Comparison of ENCODE assay signal across 25 cellular contexts in genomic region chr2:239022437-239023260, GRCh38.
"Had no signal": no experiment of that assay in that cellular context is flagged by ENCODE, and none has a peak within 500 bp of the region (broad histone marks: within the 10 kb centered on the region; RNA-seq: fewer than 3 reads in every experiment).

No MANE protein-coding gene starts in this region.

- ATAC-seq: activated CD8-positive, alpha-beta T cell treated with anti-CD3 and anti-CD28 coated beads for 36 hours; left lung; naive thymus-derived CD4-positive, alpha-beta T cell; pancreas; right cardiac atrium; stimulated activated effector memory CD8-positive, alpha-beta T cell treated with anti-CD3 and anti-CD28 coated beads, Interleukin-12 subunit alpha, Interleukin-12 subunit beta, amount 100 ng/mL, for 72 hours; stimulated activated naive CD8-positive, alpha-beta T cell treated with anti-CD3 and anti-CD28 coated beads, Interleukin-15, amount 100 ng/mL, for 72 hours had no signal

- H3K4me1 ChIP-seq: breast epithelium, pancreas had no signal

- H3K9me3 Mint-ChIP-seq: activated CD4-positive, alpha-beta T cell treated with anti-CD3 and anti-CD28 coated beads, Interleukin-2, amount 10 ng/mL, durations not matched to agents 7 days and 5 days; activated CD8-positive, alpha-beta T cell treated with anti-CD3 and anti-CD28 coated beads for 36 hours; stimulated activated effector memory CD8-positive, alpha-beta T cell treated with anti-CD3 and anti-CD28 coated beads, Interleukin-12 subunit alpha, Interleukin-12 subunit beta, amount 100 ng/mL, for 72 hours; stimulated activated naive CD8-positive, alpha-beta T cell treated with anti-CD3 and anti-CD28 coated beads, Interleukin-15, amount 100 ng/mL, for 72 hours had no signal

- H3K36me3 ChIP-seq: breast epithelium, esophagus squamous epithelium, left lung, neutrophil, pancreas, tibial nerve, uterus, WERI-Rb-1 had no signal

- H3K4me3 Mint-ChIP-seq: activated CD4-positive, alpha-beta T cell treated with anti-CD3 and anti-CD28 coated beads, Interleukin-2, amount 10 ng/mL, durations not matched to agents 7 days and 5 days; activated CD8-positive, alpha-beta T cell treated with anti-CD3 and anti-CD28 coated beads for 36 hours; activated naive CD8-positive, alpha-beta T cell treated with anti-CD3 and anti-CD28 coated beads, Interleukin-2, amount 10 ng/mL, durations not matched to agents 7 days and 5 days; naive thymus-derived CD4-positive, alpha-beta T cell; stimulated activated effector memory CD8-positive, alpha-beta T cell treated with anti-CD3 and anti-CD28 coated beads, Interleukin-12 subunit alpha, Interleukin-12 subunit beta, amount 100 ng/mL, for 72 hours; stimulated activated naive CD8-positive, alpha-beta T cell treated with anti-CD3 and anti-CD28 coated beads, Interleukin-15, amount 100 ng/mL, for 72 hours had no signal

- H3K4me1 Mint-ChIP-seq: activated CD4-positive, alpha-beta T cell treated with anti-CD3 and anti-CD28 coated beads, Interleukin-2, amount 10 ng/mL, durations not matched to agents 7 days and 5 days; activated naive CD8-positive, alpha-beta T cell treated with anti-CD3 and anti-CD28 coated beads, Interleukin-2, amount 10 ng/mL, durations not matched to agents 7 days and 5 days; naive thymus-derived CD4-positive, alpha-beta T cell; stimulated activated effector memory CD8-positive, alpha-beta T cell treated with anti-CD3 and anti-CD28 coated beads, Interleukin-12 subunit alpha, Interleukin-12 subunit beta, amount 100 ng/mL, for 72 hours; stimulated activated naive CD8-positive, alpha-beta T cell treated with anti-CD3 and anti-CD28 coated beads, Interleukin-15, amount 100 ng/mL, for 72 hours had no signal

- DNase-seq: activated CD4-positive, alpha-beta T cell treated with anti-CD3 and anti-CD28 coated beads, Interleukin-2, amount 10 ng/mL, durations not matched to agents 7 days and 5 days; activated CD4-positive, CD25-positive, alpha-beta regulatory T cell treated with anti-CD3 and anti-CD28 coated beads, Interleukin-2, amount 50 U/mL, for 72 hours; activated CD8-positive, alpha-beta T cell treated with anti-CD3 and anti-CD28 coated beads for 36 hours; activated naive CD4-positive, alpha-beta T cell treated with Interleukin-2 at 50 U/mL for 16 hours; activated naive CD8-positive, alpha-beta T cell treated with anti-CD3 and anti-CD28 coated beads, Interleukin-2, amount 10 ng/mL, durations not matched to agents 7 days and 5 days; activated T-cell treated with anti-CD3 and anti-CD28 coated beads, Interleukin-2, amount 50 U/mL, for 1 hour; amniotic stem cell; esophagus squamous epithelium; naive thymus-derived CD4-positive, alpha-beta T cell; pancreas; stimulated activated CD4-positive, alpha-beta T cell treated with anti-CD3 and anti-CD28 coated beads, Interleukin-2, amount 100 ng/mL, for 24 hours; stimulated activated naive CD8-positive, alpha-beta T cell treated with anti-CD3 and anti-CD28 coated beads, Interleukin-15, amount 100 ng/mL, for 72 hours; T-helper 1 cell; WERI-Rb-1 had no signal

- H3K4me3 ChIP-seq: breast epithelium, coronary artery, esophagus squamous epithelium, left lung, lung, pancreas, skin epidermis, tibial nerve, uterus had no signal

- H3K9me3 ChIP-seq: breast epithelium, esophagus squamous epithelium, left lung, neutrophil, pancreas, tibial nerve, uterus had no signal

- FAIRE-seq: pancreas, TTC549 had no signal

- H3K27me3 ChIP-seq: breast epithelium, pancreas, uterus had no signal

- H3K36me3 Mint-ChIP-seq: activated naive CD8-positive, alpha-beta T cell treated with anti-CD3 and anti-CD28 coated beads, Interleukin-2, amount 10 ng/mL, durations not matched to agents 7 days and 5 days; naive thymus-derived CD4-positive, alpha-beta T cell; stimulated activated effector memory CD8-positive, alpha-beta T cell treated with anti-CD3 and anti-CD28 coated beads, Interleukin-12 subunit alpha, Interleukin-12 subunit beta, amount 100 ng/mL, for 72 hours had no signal

- H3K27ac ChIP-seq: breast epithelium, coronary artery, esophagus squamous epithelium, left lung, neutrophil, pancreas, tibial nerve, uterus, WERI-Rb-1 had no signal

- H3K27ac Mint-ChIP-seq: activated CD4-positive, alpha-beta T cell treated with anti-CD3 and anti-CD28 coated beads, Interleukin-2, amount 10 ng/mL, durations not matched to agents 7 days and 5 days; activated CD8-positive, alpha-beta T cell treated with anti-CD3 and anti-CD28 coated beads for 36 hours; activated naive CD8-positive, alpha-beta T cell treated with anti-CD3 and anti-CD28 coated beads, Interleukin-2, amount 10 ng/mL, durations not matched to agents 7 days and 5 days; naive thymus-derived CD4-positive, alpha-beta T cell; stimulated activated effector memory CD8-positive, alpha-beta T cell treated with anti-CD3 and anti-CD28 coated beads, Interleukin-12 subunit alpha, Interleukin-12 subunit beta, amount 100 ng/mL, for 72 hours had no signal
